Comparison of ENCODE assay signal across 8 cellular contexts in the genomic region with DNA sequence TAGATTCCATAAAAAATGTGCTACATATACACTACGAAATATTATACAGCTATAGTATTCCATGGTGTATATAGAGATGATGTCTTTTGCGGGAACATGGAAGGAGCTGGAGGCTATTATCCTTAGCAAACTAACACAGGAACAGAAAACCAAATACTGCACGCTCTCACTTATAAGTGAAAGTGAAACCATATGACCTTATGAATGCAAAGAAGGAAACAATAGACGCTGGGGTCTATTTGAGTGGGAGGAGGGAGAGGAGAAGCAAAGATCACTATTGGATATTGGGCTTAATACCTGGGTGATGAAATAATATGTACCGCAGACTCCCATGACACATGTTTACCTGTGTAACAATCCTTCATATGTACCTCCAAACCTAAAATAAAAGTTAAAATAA.
DNase-seq lines count a peak whose midpoint lies in the region; ATAC-seq and TF ChIP-seq lines count a peak whose summit lies in the region.

No MANE protein-coding gene starts in this region.

- TF ChIP-seq CTCF in right lobe of liver (IDR thresholded peaks at IDR 0.05) = no peak

- H3K9me3 Mint-ChIP-seq in activated naive CD4-positive, alpha-beta T cell treated with anti-CD3 and anti-CD28 coated beads, Interleukin-2, amount 10 ng/mL, durations not matched to agents 7 days and 5 days = peaks cover 4% of the 10 kb centered on the region
- H3K9me3 Mint-ChIP-seq in T-helper 2 cell treated with Interferon-gamma antibody and Interleukin-4, amounts not matched to agents 5 μg/mL and 100 μg/mL, for 36 hours = peaks cover 3% of the 10 kb centered on the region

- H3K4me1 Mint-ChIP-seq in activated naive CD4-positive, alpha-beta T cell treated with anti-CD3 and anti-CD28 coated beads, Interleukin-2, amount 10 ng/mL, durations not matched to agents 7 days and 5 days = peaks cover 9% of the 10 kb centered on the region
- H3K4me1 Mint-ChIP-seq in T-helper 2 cell treated with Interferon-gamma antibody and Interleukin-4, amounts not matched to agents 5 μg/mL and 100 μg/mL, for 36 hours (ENCODE audit: low read depth) = peaks cover 8% of the 10 kb centered on the region

- intact Hi-C loops in right lobe of liver (cut with DNase I) = no loop called here

- DNase-seq in activated naive CD4-positive, alpha-beta T cell treated with anti-CD3 and anti-CD28 coated beads, Interleukin-2, amount 10 ng/mL, durations not matched to agents 7 days and 5 days = no peak
- no peak for DNase-seq in activated naive CD4-positive, alpha-beta T cell (lab: John Stamatoyannopoulos, UW)
- DNase-seq in T-helper 2 cell treated with Interferon-gamma antibody and Interleukin-4, amounts not matched to agents 5 μg/mL and 100 μg/mL, for 36 hours (ENCODE audit: low spot score) = peak; percentile 4
- no peak for DNase-seq in right lobe of liver
- no peak for DNase-seq in NCI-H226
- DNase-seq in NCI-H187 treated with DMSO at 0.1 percent for 48 hours (lab: John Stamatoyannopoulos, UW) = no peak
- no peak for DNase-seq in NCI-H524 (lab: John Stamatoyannopoulos, UW)

- H3K27me3 ChIP-seq in right lobe of liver = no peaks in the 10 kb centered on the region

- H3K27me3 Mint-ChIP-seq in activated naive CD4-positive, alpha-beta T cell treated with anti-CD3 and anti-CD28 coated beads, Interleukin-2, amount 10 ng/mL, durations not matched to agents 7 days and 5 days = no peaks in the 10 kb centered on the region
- no peaks in the 10 kb centered on the region for H3K27me3 Mint-ChIP-seq in T-helper 2 cell treated with Interferon-gamma antibody and Interleukin-4, amounts not matched to agents 5 μg/mL and 100 μg/mL, for 36 hours (ENCODE audit: low read depth)

- H3K4me1 ChIP-seq in right lobe of liver = no peaks in the 10 kb centered on the region

- H3K27ac Mint-ChIP-seq in activated naive CD4-positive, alpha-beta T cell treated with anti-CD3 and anti-CD28 coated beads, Interleukin-2, amount 10 ng/mL, durations not matched to agents 7 days and 5 days = peak overlapping the region; percentile 60
- peak overlapping the region; percentile 74 for H3K27ac Mint-ChIP-seq in T-helper 2 cell treated with Interferon-gamma antibody and Interleukin-4, amounts not matched to agents 5 μg/mL and 100 μg/mL, for 36 hours

- no peak overlapping the region for H3K27ac ChIP-seq in right lobe of liver

- ATAC-seq in HG03196 (IDR thresholded peaks at IDR 0.05; ENCODE audit: unreplicated experiment) = peak; percentile 94
- ATAC-seq in right lobe of liver = peak; percentile 35 to 70 (median 52)

- H3K9me3 ChIP-seq in right lobe of liver = no peaks in the 10 kb centered on the region

- CTCF ChIA-PET in activated naive CD4-positive, alpha-beta T cell treated with anti-CD3 and anti-CD28 coated beads, Interleukin-2, amount 10 ng/mL, durations not matched to agents 7 days and 5 days (lab: Charles Lee) = no interaction called here

- H3K4me3 ChIP-seq in right lobe of liver = peak overlapping the region in 2 of 3 donors; percentile 3 to 5

- no peak for TF ChIP-seq POLR2A in right lobe of liver (IDR thresholded peaks at IDR 0.05)

- peak overlapping the region; percentile 18 for H3K4me3 Mint-ChIP-seq in activated naive CD4-positive, alpha-beta T cell treated with anti-CD3 and anti-CD28 coated beads, Interleukin-2, amount 10 ng/mL, durations not matched to agents 7 days and 5 days
- peak overlapping the region; percentile 69 for H3K4me3 Mint-ChIP-seq in T-helper 2 cell treated with Interferon-gamma antibody and Interleukin-4, amounts not matched to agents 5 μg/mL and 100 μg/mL, for 36 hours

- whole genome bisulfite sequencing in right lobe of liver (ENCODE audit: insufficient coverage, low coverage, low lambda C conversion rate, missing lambda C conversion rate) = 22% methylated on average over 5 of the region's 5 CpGs

- H3K36me3 Mint-ChIP-seq in activated naive CD4-positive, alpha-beta T cell treated with anti-CD3 and anti-CD28 coated beads, Interleukin-2, amount 10 ng/mL, durations not matched to agents 7 days and 5 days = no peaks in the 10 kb centered on the region
- no peaks in the 10 kb centered on the region for H3K36me3 Mint-ChIP-seq in T-helper 2 cell treated with Interferon-gamma antibody and Interleukin-4, amounts not matched to agents 5 μg/mL and 100 μg/mL, for 36 hours (ENCODE audit: low read depth)

- no peaks in the 10 kb centered on the region for H3K36me3 ChIP-seq in right lobe of liver
